Comparison of ENCODE assay signal across 10 cellular contexts in the genomic region with DNA sequence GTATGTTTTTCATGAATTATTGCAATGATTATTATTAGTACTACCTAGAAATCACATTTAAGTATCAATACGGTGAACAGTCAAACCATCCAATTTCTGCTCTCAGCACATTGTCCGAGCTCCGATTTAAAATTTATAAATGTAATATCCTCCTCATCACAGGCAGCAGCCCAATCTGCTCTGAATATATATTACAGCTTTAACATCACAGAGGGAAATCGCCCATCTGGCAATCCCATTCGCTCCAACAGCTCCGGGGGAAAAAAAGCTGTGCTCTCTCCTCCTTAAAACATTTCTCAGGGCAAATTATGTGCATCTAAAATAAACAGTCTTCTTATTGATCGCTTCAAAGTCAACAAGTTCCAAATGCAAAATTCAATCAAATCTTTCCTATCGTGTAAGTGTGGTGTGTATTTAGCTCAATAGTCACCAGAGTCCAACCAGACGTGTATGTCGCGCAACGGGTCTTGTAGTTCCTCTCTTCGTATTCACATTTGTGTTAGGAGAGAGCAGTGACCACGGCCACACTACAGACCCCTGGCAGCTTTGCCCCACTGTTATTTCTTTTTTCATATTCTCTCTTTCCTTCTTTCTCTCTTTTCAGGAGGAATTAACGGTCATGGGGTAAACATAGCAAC. TPM values are rescaled to one million over a fixed set of nuclear protein-coding genes. Genes with fewer than 3 reads are reported as not detected.
A peak's percentile ranks its signal among the peaks of the same experiment; 100 is the strongest.
DNase-seq lines count a peak whose midpoint lies in the region; ATAC-seq, FAIRE-seq and TF ChIP-seq lines count a peak whose summit lies in the region.
"Had no signal": no experiment of that assay in that cellular context is flagged by ENCODE, and none has a peak within 500 bp of the region (broad histone marks: within the 10 kb centered on the region; RNA-seq: fewer than 3 reads in every experiment).

No MANE protein-coding gene starts in this region.

- no peaks in the 10 kb centered on the region for H3K27me3 ChIP-seq in adipocyte (replicated peaks; ENCODE audit: control insufficient read depth, insufficient read depth, low read length)
- H3K27me3 ChIP-seq in left ventricle myocardium inferior (ENCODE audit: low read depth), result peaks cover 13% of the 10 kb centered on the region
- no peaks in the 10 kb centered on the region for H3K27me3 ChIP-seq in rectal smooth muscle tissue (ENCODE audit: control insufficient read depth, insufficient read depth, low read length)

- no peak for DNase-seq in H54 (ENCODE audit: insufficient read length, low spot score)
- DNase-seq in adipocyte (ENCODE audit: low read depth), result no peak
- DNase-seq in left ventricle myocardium inferior, result no peak
- no peak for DNase-seq in mucosa of descending colon
- DNase-seq: stimulated activated CD4-positive, alpha-beta T cell treated with anti-CD3 and anti-CD28 coated beads, Interleukin-4, amount 100 ng/mL, for 24 hours had no signal

- H3K9ac ChIP-seq in adipocyte (ENCODE audit: low read length), result peak overlapping the region; percentile 95
- H3K9ac ChIP-seq in rectal smooth muscle tissue (ENCODE audit: low read length), result no peak overlapping the region

- TF ChIP-seq POLR2A in H54 (IDR thresholded peaks at IDR 0.05; ENCODE audit: low read depth, low read length), result no peak

- intact Hi-C loops in left ventricle myocardium inferior (cut with micrococcal nuclease) (loop anchor here (10.0 kb wide), 1 partner anchor 389 kb away; no protein-coding TSS in a partner anchor), mucosa of descending colon (cut with DNase I, micrococcal nuclease) (no loop called here)

- peak overlapping the region; percentile 96 for H3K27ac ChIP-seq in left ventricle myocardium inferior (replicated peaks)
- peak overlapping the region; percentile 4 for H3K27ac ChIP-seq in rectal smooth muscle tissue (ENCODE audit: low read depth, low read length)

- H3K9me3 ChIP-seq in adipocyte (ENCODE audit: control insufficient read depth, low read length) (no peaks in the 10 kb centered on the region), left ventricle myocardium inferior (replicated peaks) (no peaks in the 10 kb centered on the region), mucosa of descending colon (no peaks in the 10 kb centered on the region)

- ATAC-seq in GM21786 (IDR thresholded peaks at IDR 0.05; ENCODE audit: unreplicated experiment), result no peak
- no peak for ATAC-seq in HG02884 (IDR thresholded peaks at IDR 0.05; ENCODE audit: unreplicated experiment)
- no peak for ATAC-seq in HG03432 (IDR thresholded peaks at IDR 0.05; ENCODE audit: unreplicated experiment)
- no peak for ATAC-seq in mucosa of descending colon
- ATAC-seq: esophagus mucosa had no signal

- H3K36me3 ChIP-seq in adipocyte (ENCODE audit: control insufficient read depth, insufficient read depth, low read length, severe bottlenecking) (no peaks in the 10 kb centered on the region), left ventricle myocardium inferior (no peaks in the 10 kb centered on the region), rectal smooth muscle tissue (ENCODE audit: control insufficient read depth, insufficient read depth, low read length) (no peaks in the 10 kb centered on the region), mucosa of descending colon (ENCODE audit: low read depth) (no peaks in the 10 kb centered on the region)

- peaks cover 34% of the 10 kb centered on the region for H3K4me1 ChIP-seq in adipocyte (ENCODE audit: control insufficient read depth, insufficient read depth, low read length)
- H3K4me1 ChIP-seq in left ventricle myocardium inferior, result peaks cover 53% of the 10 kb centered on the region
- peaks cover 4% of the 10 kb centered on the region for H3K4me1 ChIP-seq in rectal smooth muscle tissue (ENCODE audit: control insufficient read depth, insufficient read depth, low read length)
- peaks cover 7% of the 10 kb centered on the region for H3K4me1 ChIP-seq in mucosa of descending colon (ENCODE audit: low read depth)

- TF ChIP-seq CTCF in left ventricle myocardium inferior (IDR thresholded peaks at IDR 0.05; ENCODE audit: borderline replicate concordance) (no peak), mucosa of descending colon (IDR thresholded peaks at IDR 0.05) (no peak)

- H3K4me3 ChIP-seq in adipocyte (ENCODE audit: low read length) (peak overlapping the region; percentile 99), left ventricle myocardium inferior (peak overlapping the region; percentile 77), rectal smooth muscle tissue (ENCODE audit: low read length) (peak overlapping the region; percentile 38), mucosa of descending colon (no peak overlapping the region)

- FAIRE-seq in H54 (lab: Jason Lieb, UNC), result peak; percentile 86

RNA-seq across cellular contexts. Expression of a gene that starts 2.4 kb away (rescaled TPM):
- total RNA-seq in left ventricle myocardium inferior (12.9 TPM), mucosa of descending colon (1 to 10 TPM in 2 of 3 donors, under 1 TPM in 1; 0.84 to 4.1 (median 1.4) TPM)
